Comparison of ENCODE assay signal across 15 cellular contexts in the genomic region with DNA sequence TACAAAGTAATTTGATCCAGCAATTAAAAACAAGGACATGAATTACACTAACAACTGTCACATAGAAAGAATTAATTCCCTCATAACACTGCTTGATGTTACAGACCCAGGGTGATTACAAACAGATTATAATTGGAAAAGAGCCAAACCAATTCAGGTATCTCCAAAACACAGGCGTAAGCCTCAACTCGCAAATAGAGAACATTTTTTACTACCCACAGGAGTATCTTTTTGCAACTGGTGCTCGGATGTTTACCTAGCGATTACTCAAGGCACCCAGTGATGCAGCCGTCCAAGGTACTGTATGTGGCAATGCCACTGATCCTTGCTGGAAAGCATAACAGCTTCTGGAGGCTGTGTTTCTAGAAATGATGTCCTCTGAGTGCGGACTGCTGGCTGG.
DNase-seq lines count a peak whose midpoint lies in the region; ATAC-seq, FAIRE-seq and TF ChIP-seq lines count a peak whose summit lies in the region.
"Had no signal": no experiment of that assay in that cellular context is flagged by ENCODE, and none has a peak within 500 bp of the region (broad histone marks: within the 10 kb centered on the region; RNA-seq: fewer than 3 reads in every experiment).

No MANE protein-coding gene starts in this region.

- intact Hi-C loops in HepG2 (cut with micrococcal nuclease; ENCODE audit: unreplicated experiment), result no loop called here

- no peak overlapping the region for H3K4me2 ChIP-seq in HepG2 (ENCODE audit: low read depth, low read length)

- TF ChIP-seq POLR2A in HepG2 (IDR thresholded peaks at IDR 0.05; ENCODE audit: insufficient read depth in 1 of 2, low read depth in 2 of 2, low read length in 2 of 2), result no peak

- 0 out of 2 replicates have a peak, but pooled peaks cover 7% of the 10 kb centered on the region for H3K4me1 ChIP-seq in HepG2 (ENCODE audit: insufficient read depth, low read length)

- H3K9me3 ChIP-seq in HepG2 (ENCODE audit: low read length), result no peaks in the 10 kb centered on the region

- no peak overlapping the region for H3K9ac ChIP-seq in HepG2 (ENCODE audit: insufficient read depth, low read depth, low read length)

- in situ Hi-C loops in HepG2 (cut with HindIII; ENCODE audit: extremely low pct_ligation_motif_present, low pct_unique_long_range_greater_than_20kb), result no loop called here

- TF ChIP-seq EP300 in HepG2 (IDR thresholded peaks at IDR 0.05; ENCODE audit: low read depth in 2 of 2, low read length in 2 of 2), result peak in 1 of 2 experiments; percentile 51; a peak in 1 of 4 replicates
- no peak for TF ChIP-seq EP300 in HepG2 (CRISPR knock-in tag; IDR thresholded peaks at IDR 0.05; ENCODE audit: borderline replicate concordance)

- no peak overlapping the region for H2AFZ ChIP-seq in HepG2 (ENCODE audit: low read length)

- peak; percentile 59 for FAIRE-seq in HepG2 (lab: Jason Lieb, UNC)
- FAIRE-seq: endothelial cell of umbilical vein had no signal

- CTCF ChIA-PET in WTC11 (lab: Charles Lee), result no interaction called here
- CTCF ChIA-PET in HepG2 (lab: Yijun Ruan, JAX; ENCODE audit: low intra/inter-chr PET ratio, low total read pairs), result no interaction called here

- no peaks in the 10 kb centered on the region for H3K9me3 Mint-ChIP-seq in WTC11
- no peaks in the 10 kb centered on the region for H3K9me3 Mint-ChIP-seq in activated T-cell treated with anti-CD3 and anti-CD28 coated beads, Interleukin-2, amount 50 U/mL, for 4 hours
- H3K9me3 Mint-ChIP-seq: activated T-helper 17 cell treated with anti-CD3 and anti-CD28 coated beads, Interleukin-2, amount 50 U/mL, for 72 hours; stimulated activated naive B cell treated with anti-CD40 and anti-IgM and Interleukin-4, amounts not matched to agents 10 μg/mL and 1 μg/mL and 100 μg/mL, for 72 hours; T-cell had no signal

- 0% methylated on average over 6 of the region's 6 CpGs for WGBS in HepG2 (ENCODE audit: low lambda C conversion rate)

- DNase-seq in DMS53 treated with DMSO at 0.1 percent for 48 hours (lab: John Stamatoyannopoulos, UW; ENCODE audit: unreplicated experiment) (peak; percentile 10), NCI-H1436 treated with DMSO at 0.1 percent for 48 hours (lab: John Stamatoyannopoulos, UW) (peak; percentile 61), WTC11 (ENCODE audit: low spot score) (no peak), HepG2 (ENCODE audit: low spot score) (peak; percentile 56), medulla oblongata (ENCODE audit: extremely low spot score) (no peak), midbrain (lab: John Stamatoyannopoulos, UW) (no peak)
- DNase-seq in activated T-cell treated with anti-CD3 and anti-CD28 coated beads, Interleukin-2, amount 50 U/mL, for 4 hours, result no peak
- DNase-seq: activated CD4-positive, alpha-beta T cell treated with anti-CD3 and anti-CD28 coated beads for 48 hours; hypothalamus; stimulated activated CD4-positive, alpha-beta T cell treated with anti-CD3 and anti-CD28 coated beads, Interleukin-2, amount 100 ng/mL, for 24 hours; stimulated activated naive B cell treated with anti-CD40 and anti-IgM and Interleukin-4, amounts not matched to agents 10 μg/mL and 1 μg/mL and 100 μg/mL, for 72 hours; T-cell had no signal

- no peaks in the 10 kb centered on the region for H3K79me2 ChIP-seq in HepG2 (ENCODE audit: insufficient read depth, low read length)

- H3K36me3 Mint-ChIP-seq in WTC11, result no peaks in the 10 kb centered on the region
- no peaks in the 10 kb centered on the region for H3K36me3 Mint-ChIP-seq in activated T-cell treated with anti-CD3 and anti-CD28 coated beads, Interleukin-2, amount 50 U/mL, for 4 hours (ENCODE audit: insufficient read depth)
- H3K36me3 Mint-ChIP-seq: stimulated activated naive B cell treated with anti-CD40 and anti-IgM and Interleukin-4, amounts not matched to agents 10 μg/mL and 1 μg/mL and 100 μg/mL, for 72 hours; T-cell had no signal

- TF ChIP-seq CTCF in WTC11 (IDR thresholded peaks at IDR 0.05) (no peak), HepG2 (CRISPR knock-in tag; IDR thresholded peaks at IDR 0.05) (no peak)

- TF ChIP-seq RAD21 in HepG2 (CRISPR knock-in tag; IDR thresholded peaks at IDR 0.05), result no peak

- H3K4me3 Mint-ChIP-seq in WTC11, result no peak overlapping the region
- no peak overlapping the region for H3K4me3 Mint-ChIP-seq in activated T-cell treated with anti-CD3 and anti-CD28 coated beads, Interleukin-2, amount 50 U/mL, for 4 hours
- H3K4me3 Mint-ChIP-seq: activated T-helper 17 cell treated with anti-CD3 and anti-CD28 coated beads, Interleukin-2, amount 50 U/mL, for 72 hours; stimulated activated naive B cell treated with anti-CD40 and anti-IgM and Interleukin-4, amounts not matched to agents 10 μg/mL and 1 μg/mL and 100 μg/mL, for 72 hours; T-cell had no signal

- H4K20me1 ChIP-seq in HepG2 (ENCODE audit: insufficient read depth, low read length), result no peaks in the 10 kb centered on the region

- peaks cover 6% of the 10 kb centered on the region for H3K4me1 Mint-ChIP-seq in WTC11
- no peaks in the 10 kb centered on the region for H3K4me1 Mint-ChIP-seq in activated T-cell treated with anti-CD3 and anti-CD28 coated beads, Interleukin-2, amount 50 U/mL, for 4 hours (ENCODE audit: low read depth)
- H3K4me1 Mint-ChIP-seq: activated T-helper 17 cell treated with anti-CD3 and anti-CD28 coated beads, Interleukin-2, amount 50 U/mL, for 72 hours; stimulated activated naive B cell treated with anti-CD40 and anti-IgM and Interleukin-4, amounts not matched to agents 10 μg/mL and 1 μg/mL and 100 μg/mL, for 72 hours; T-cell had no signal

- ATAC-seq in WTC11 (no peak), HepG2 (peak; percentile 97), HG02885 (IDR thresholded peaks at IDR 0.05; ENCODE audit: poor library complexity, unreplicated experiment) (no peak)
- no peak for ATAC-seq in activated T-cell treated with anti-CD3 and anti-CD28 coated beads, Interleukin-2, amount 50 U/mL, for 4 hours
- ATAC-seq: activated T-helper 17 cell treated with anti-CD3 and anti-CD28 coated beads, Interleukin-2, amount 50 U/mL, for 72 hours; stimulated activated naive B cell treated with anti-CD40 and anti-IgM and Interleukin-4, amounts not matched to agents 10 μg/mL and 1 μg/mL and 100 μg/mL, for 72 hours; T-cell had no signal

- H3K27me3 ChIP-seq in HepG2 (ENCODE audit: control insufficient read depth in 1 of 2, insufficient read depth in 2 of 2, low read length in 2 of 2), result no peaks in the 10 kb centered on the region

- H3K27me3 Mint-ChIP-seq in WTC11 (ENCODE audit: low read depth), result no peaks in the 10 kb centered on the region
- H3K27me3 Mint-ChIP-seq in activated T-cell treated with anti-CD3 and anti-CD28 coated beads, Interleukin-2, amount 50 U/mL, for 4 hours (ENCODE audit: low read depth), result no peaks in the 10 kb centered on the region
- H3K27me3 Mint-ChIP-seq: T-cell had no signal

- no peak overlapping the region for H3K27ac Mint-ChIP-seq in WTC11
- H3K27ac Mint-ChIP-seq: activated T-helper 17 cell treated with anti-CD3 and anti-CD28 coated beads, Interleukin-2, amount 50 U/mL, for 72 hours; stimulated activated naive B cell treated with anti-CD40 and anti-IgM and Interleukin-4, amounts not matched to agents 10 μg/mL and 1 μg/mL and 100 μg/mL, for 72 hours; T-cell had no signal

- no peak overlapping the region for H3K4me3 ChIP-seq in HepG2 (replicated peaks in 1 of 3; ENCODE audit: insufficient read depth in 1 of 3, low read depth in 2 of 3, low read length in 3 of 3)

- POLR2A ChIA-PET in WTC11 (lab: Charles Lee) (no interaction called here), HepG2 (lab: Yijun Ruan, JAX) (no interaction called here)

- no peaks in the 10 kb centered on the region for H3K36me3 ChIP-seq in HepG2 (replicated peaks in 1 of 2; ENCODE audit: control insufficient read depth in 1 of 2, insufficient read depth in 2 of 2, low read length in 2 of 2)

- H3K27ac ChIP-seq in HepG2 (ENCODE audit: extremely low read length, insufficient read depth, low read length), result no peak overlapping the region

- BruUV-seq in HepG2 (replicated peaks; lab: Mats Ljungman, UMichigan), result no TSS peak

TF ChIP-seq in WTC11, 78 proteins besides CTCF, POLR2A, EP300 and RAD21 (continues in another document):
- TF ChIP-seq, protein P1, sequence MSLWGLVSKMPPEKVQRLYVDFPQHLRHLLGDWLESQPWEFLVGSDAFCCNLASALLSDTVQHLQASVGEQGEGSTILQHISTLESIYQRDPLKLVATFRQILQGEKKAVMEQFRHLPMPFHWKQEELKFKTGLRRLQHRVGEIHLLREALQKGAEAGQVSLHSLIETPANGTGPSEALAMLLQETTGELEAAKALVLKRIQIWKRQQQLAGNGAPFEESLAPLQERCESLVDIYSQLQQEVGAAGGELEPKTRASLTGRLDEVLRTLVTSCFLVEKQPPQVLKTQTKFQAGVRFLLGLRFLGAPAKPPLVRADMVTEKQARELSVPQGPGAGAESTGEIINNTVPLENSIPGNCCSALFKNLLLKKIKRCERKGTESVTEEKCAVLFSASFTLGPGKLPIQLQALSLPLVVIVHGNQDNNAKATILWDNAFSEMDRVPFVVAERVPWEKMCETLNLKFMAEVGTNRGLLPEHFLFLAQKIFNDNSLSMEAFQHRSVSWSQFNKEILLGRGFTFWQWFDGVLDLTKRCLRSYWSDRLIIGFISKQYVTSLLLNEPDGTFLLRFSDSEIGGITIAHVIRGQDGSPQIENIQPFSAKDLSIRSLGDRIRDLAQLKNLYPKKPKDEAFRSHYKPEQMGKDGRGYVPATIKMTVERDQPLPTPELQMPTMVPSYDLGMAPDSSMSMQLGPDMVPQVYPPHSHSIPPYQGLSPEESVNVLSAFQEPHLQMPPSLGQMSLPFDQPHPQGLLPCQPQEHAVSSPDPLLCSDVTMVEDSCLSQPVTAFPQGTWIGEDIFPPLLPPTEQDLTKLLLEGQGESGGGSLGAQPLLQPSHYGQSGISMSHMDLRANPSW (CRISPR knock-in tag; conservative IDR thresholded peaks at IDR 0.05; ENCODE audit: low read depth), result no peak

TF ChIP-seq in HepG2, 621 proteins besides CTCF, POLR2A, EP300 and RAD21 (continues in another document):
- TF ChIP-seq, protein P2, sequence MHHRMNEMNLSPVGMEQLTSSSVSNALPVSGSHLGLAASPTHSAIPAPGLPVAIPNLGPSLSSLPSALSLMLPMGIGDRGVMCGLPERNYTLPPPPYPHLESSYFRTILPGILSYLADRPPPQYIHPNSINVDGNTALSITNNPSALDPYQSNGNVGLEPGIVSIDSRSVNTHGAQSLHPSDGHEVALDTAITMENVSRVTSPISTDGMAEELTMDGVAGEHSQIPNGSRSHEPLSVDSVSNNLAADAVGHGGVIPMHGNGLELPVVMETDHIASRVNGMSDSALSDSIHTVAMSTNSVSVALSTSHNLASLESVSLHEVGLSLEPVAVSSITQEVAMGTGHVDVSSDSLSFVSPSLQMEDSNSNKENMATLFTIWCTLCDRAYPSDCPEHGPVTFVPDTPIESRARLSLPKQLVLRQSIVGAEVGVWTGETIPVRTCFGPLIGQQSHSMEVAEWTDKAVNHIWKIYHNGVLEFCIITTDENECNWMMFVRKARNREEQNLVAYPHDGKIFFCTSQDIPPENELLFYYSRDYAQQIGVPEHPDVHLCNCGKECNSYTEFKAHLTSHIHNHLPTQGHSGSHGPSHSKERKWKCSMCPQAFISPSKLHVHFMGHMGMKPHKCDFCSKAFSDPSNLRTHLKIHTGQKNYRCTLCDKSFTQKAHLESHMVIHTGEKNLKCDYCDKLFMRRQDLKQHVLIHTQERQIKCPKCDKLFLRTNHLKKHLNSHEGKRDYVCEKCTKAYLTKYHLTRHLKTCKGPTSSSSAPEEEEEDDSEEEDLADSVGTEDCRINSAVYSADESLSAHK (CRISPR knock-in tag; IDR thresholded peaks at IDR 0.05; ENCODE audit: borderline replicate concordance), result no peak

Comparison
In these comparisons a context has a peak if more than half of its experiments do, and no peak if none do; other contexts are left out.
1. DNase-seq: peak in DMS53 treated with DMSO at 0.1 percent for 48 hours (single experiment), NCI-H1436 treated with DMSO at 0.1 percent for 48 hours (single experiment) and HepG2 (single experiment); none in WTC11 (single experiment), activated T-cell treated with anti-CD3 and anti-CD28 coated beads, Interleukin-2, amount 50 U/mL, for 4 hours (single experiment), medulla oblongata (single experiment) and midbrain (single experiment).